Comparison of ENCODE assay signal across 30 cellular contexts in genomic region chr17:58995247-58995940, GRCh38.
DNase-seq lines count a peak whose midpoint lies in the region; ATAC-seq, FAIRE-seq and TF ChIP-seq lines count a peak whose summit lies in the region.
"Had no signal": no experiment of that assay in that cellular context is flagged by ENCODE, and none has a peak within 500 bp of the region (broad histone marks: within the 10 kb centered on the region; RNA-seq: fewer than 3 reads in every experiment).

No MANE protein-coding gene starts in this region.

- no peak for TF ChIP-seq POLR2A in gastroesophageal sphincter (IDR thresholded peaks at IDR 0.05)

- H3K36me3 Mint-ChIP-seq in astrocyte (ENCODE audit: low read depth, unreplicated experiment), result peaks cover 3% of the 10 kb centered on the region
- H3K36me3 Mint-ChIP-seq in nephron progenitor cell (ENCODE audit: low read depth), result peaks cover 36% of the 10 kb centered on the region
- H3K36me3 Mint-ChIP-seq in activated T-helper 2 cell treated with anti-CD3 and anti-CD28 coated beads, Interferon-gamma antibody, Interleukin-2, Interleukin-4, amounts not matched to agents 10 μg/mL and 5 μg/mL and 100 μg/mL, durations not matched to agents 14 hours and 24 hours and 36 hours (ENCODE audit: low read depth), result peaks cover 31% of the 10 kb centered on the region

- H3K4me3 ChIP-seq in astrocyte (ENCODE audit: insufficient read depth, low read depth, low read length), result no peak overlapping the region
- H3K4me3 ChIP-seq in fibroblast of the aortic adventitia (ENCODE audit: low read depth, low read length), result no peak overlapping the region
- no peak overlapping the region for H3K4me3 ChIP-seq in tibial artery
- no peak overlapping the region for H3K4me3 ChIP-seq in gastroesophageal sphincter
- H3K4me3 ChIP-seq: lower lobe of right lung had no signal

- DNase-seq in GM03348 (ENCODE audit: low spot score), result peak; percentile 17
- peak; percentile 34 for DNase-seq in astrocyte (ENCODE audit: low read depth)
- peak; percentile 55 for DNase-seq in fibroblast of the aortic adventitia (ENCODE audit: low read depth)
- DNase-seq in tibial artery, result no peak
- DNase-seq in nephron progenitor cell, result no peak
- DNase-seq in activated T-helper 2 cell treated with anti-CD3 and anti-CD28 coated beads, Interferon-gamma antibody, Interleukin-2, Interleukin-4, amounts not matched to agents 10 μg/mL and 5 μg/mL and 100 μg/mL, durations not matched to agents 14 hours and 24 hours and 36 hours (ENCODE audit: low spot score), result no peak
- DNase-seq: activated CD4-positive, alpha-beta T cell treated with anti-CD3 and anti-CD28 coated beads for 1 hour; activated CD8-positive, alpha-beta T cell treated with anti-CD3 and anti-CD28 coated beads, Interleukin-2, amount 10 ng/mL, durations not matched to agents 7 days and 5 days; activated naive CD4-positive, alpha-beta T cell treated with anti-CD3 and anti-CD28 coated beads, Interleukin-2, amount 50 U/mL, for 16 hours; amniotic stem cell; CD4-positive, alpha-beta T cell; cortex of kidney; effector memory CD4-positive, alpha-beta T cell; Kasumi-1; kidney glomerular epithelial cell; lower lobe of right lung; naive thymus-derived CD8-positive, alpha-beta T cell; NCI-H1436 treated with DMSO at 0.1 percent for 48 hours; occipital lobe; SIG-M5; SW 1271; trophoblast cell had no signal

- intact Hi-C loops in tibial artery (cut with DNase I; ENCODE audit: low total_unique reads), result no loop called here
- intact Hi-C loops in activated T-helper 2 cell treated with anti-CD3 and anti-CD28 coated beads, Interferon-gamma antibody, Interleukin-2, Interleukin-4, amounts not matched to agents 10 μg/mL and 5 μg/mL and 100 μg/mL, durations not matched to agents 14 hours and 24 hours and 36 hours (cut with micrococcal nuclease), result no loop called here

- H3K4me1 ChIP-seq in astrocyte (ENCODE audit: insufficient read depth, low read length) (peaks cover 30% of the 10 kb centered on the region), tibial artery (peaks cover 0 to 33% (median 9%) of the 10 kb centered on the region in 4 donors), gastroesophageal sphincter (no peaks in the 10 kb centered on the region)

- H3K27me3 Mint-ChIP-seq in astrocyte (ENCODE audit: low read depth, unreplicated experiment) (no peaks in the 10 kb centered on the region), nephron progenitor cell (ENCODE audit: low read depth, poor library complexity) (peaks cover 3% of the 10 kb centered on the region)
- no peaks in the 10 kb centered on the region for H3K27me3 Mint-ChIP-seq in activated T-helper 2 cell treated with anti-CD3 and anti-CD28 coated beads, Interferon-gamma antibody, Interleukin-2, Interleukin-4, amounts not matched to agents 10 μg/mL and 5 μg/mL and 100 μg/mL, durations not matched to agents 14 hours and 24 hours and 36 hours (ENCODE audit: low read depth)
- H3K27me3 Mint-ChIP-seq: CD4-positive, alpha-beta T cell; naive thymus-derived CD8-positive, alpha-beta T cell had no signal

- no peak for FAIRE-seq in astrocyte (lab: Jason Lieb, UNC)
- FAIRE-seq: bronchial epithelial cell, frontal cortex, GM19239, H1, HepG2, RCC 7860 had no signal

- H3K9me3 Mint-ChIP-seq in astrocyte (ENCODE audit: unreplicated experiment), result no peaks in the 10 kb centered on the region
- no peaks in the 10 kb centered on the region for H3K9me3 Mint-ChIP-seq in nephron progenitor cell
- no peaks in the 10 kb centered on the region for H3K9me3 Mint-ChIP-seq in activated T-helper 2 cell treated with anti-CD3 and anti-CD28 coated beads, Interferon-gamma antibody, Interleukin-2, Interleukin-4, amounts not matched to agents 10 μg/mL and 5 μg/mL and 100 μg/mL, durations not matched to agents 14 hours and 24 hours and 36 hours
- H3K9me3 Mint-ChIP-seq: CD4-positive, alpha-beta T cell; naive thymus-derived CD8-positive, alpha-beta T cell; stimulated activated effector memory CD8-positive, alpha-beta T cell treated with anti-CD3 and anti-CD28 coated beads, Interleukin-12 subunit alpha, Interleukin-12 subunit beta, amount 100 ng/mL, for 72 hours had no signal

- no peak overlapping the region for H3K4me2 ChIP-seq in astrocyte (ENCODE audit: low read length)

- no peak for ATAC-seq in gastroesophageal sphincter
- ATAC-seq: activated CD8-positive, alpha-beta T cell treated with anti-CD3 and anti-CD28 coated beads, Interleukin-2, amount 10 ng/mL, durations not matched to agents 7 days and 5 days; HepG2; lower lobe of right lung; naive thymus-derived CD8-positive, alpha-beta T cell; stimulated activated effector memory CD8-positive, alpha-beta T cell treated with anti-CD3 and anti-CD28 coated beads, Interleukin-12 subunit alpha, Interleukin-12 subunit beta, amount 100 ng/mL, for 72 hours had no signal

- peak overlapping the region; percentile 63 for H3K27ac ChIP-seq in astrocyte (ENCODE audit: low read depth, low read length)
- peak overlapping the region; percentile 32 to 38 for H3K27ac ChIP-seq in tibial artery
- H3K27ac ChIP-seq in gastroesophageal sphincter, result no peak overlapping the region
- H3K27ac ChIP-seq: lower lobe of right lung had no signal

- no peak overlapping the region for H3K9ac ChIP-seq in astrocyte (ENCODE audit: low read length)

- H4K20me1 ChIP-seq in astrocyte (ENCODE audit: insufficient read depth, low read length), result no peaks in the 10 kb centered on the region

- H3K9me3 ChIP-seq in astrocyte (ENCODE audit: insufficient read depth, low read depth, low read length) (no peaks in the 10 kb centered on the region), tibial artery (no peaks in the 10 kb centered on the region), gastroesophageal sphincter (no peaks in the 10 kb centered on the region)
- H3K9me3 ChIP-seq: lower lobe of right lung had no signal

- H2AFZ ChIP-seq in astrocyte (ENCODE audit: low read depth, low read length), result no peak overlapping the region

- H3K36me3 ChIP-seq in astrocyte (ENCODE audit: insufficient read depth, low read length) (no peaks in the 10 kb centered on the region), tibial artery (peaks cover 0 to 9% (median 5%) of the 10 kb centered on the region in 3 donors), gastroesophageal sphincter (peaks cover 0 to 52% of the 10 kb centered on the region in 2 donors)

- WGBS in gastroesophageal sphincter (ENCODE audit: low coverage in 1 of 2), 2 donors, result 94 to 100% methylated on average over 3 to 7 of the region's 7 CpGs

- no peak for TF ChIP-seq EP300 in gastroesophageal sphincter (IDR thresholded peaks at IDR 0.05)

- no peak overlapping the region for H3K27ac Mint-ChIP-seq in astrocyte (ENCODE audit: unreplicated experiment)
- H3K27ac Mint-ChIP-seq in nephron progenitor cell, result no peak overlapping the region
- no peak overlapping the region for H3K27ac Mint-ChIP-seq in activated T-helper 2 cell treated with anti-CD3 and anti-CD28 coated beads, Interferon-gamma antibody, Interleukin-2, Interleukin-4, amounts not matched to agents 10 μg/mL and 5 μg/mL and 100 μg/mL, durations not matched to agents 14 hours and 24 hours and 36 hours
- H3K27ac Mint-ChIP-seq: activated CD8-positive, alpha-beta T cell treated with anti-CD3 and anti-CD28 coated beads, Interleukin-2, amount 10 ng/mL, durations not matched to agents 7 days and 5 days; CD4-positive, alpha-beta T cell; naive thymus-derived CD8-positive, alpha-beta T cell; stimulated activated effector memory CD8-positive, alpha-beta T cell treated with anti-CD3 and anti-CD28 coated beads, Interleukin-12 subunit alpha, Interleukin-12 subunit beta, amount 100 ng/mL, for 72 hours had no signal

- no peaks in the 10 kb centered on the region for H3K79me2 ChIP-seq in astrocyte (ENCODE audit: insufficient read depth, low read length)

- peaks cover 26% of the 10 kb centered on the region for H3K4me1 Mint-ChIP-seq in astrocyte (ENCODE audit: low read depth, unreplicated experiment)
- H3K4me1 Mint-ChIP-seq in nephron progenitor cell, result peaks cover 13% of the 10 kb centered on the region
- H3K4me1 Mint-ChIP-seq in activated T-helper 2 cell treated with anti-CD3 and anti-CD28 coated beads, Interferon-gamma antibody, Interleukin-2, Interleukin-4, amounts not matched to agents 10 μg/mL and 5 μg/mL and 100 μg/mL, durations not matched to agents 14 hours and 24 hours and 36 hours (ENCODE audit: low read depth), result peaks cover 12% of the 10 kb centered on the region

- no peak for TF ChIP-seq CTCF in astrocyte (IDR thresholded peaks at IDR 0.05; ENCODE audit: insufficient read depth, low read depth, low read length)
- no peak for TF ChIP-seq CTCF in fibroblast of the aortic adventitia (IDR thresholded peaks at IDR 0.05; ENCODE audit: insufficient read depth, low read length)
- no peak for TF ChIP-seq CTCF in tibial artery (IDR thresholded peaks at IDR 0.05)
- no peak for TF ChIP-seq CTCF in nephron progenitor cell (IDR thresholded peaks at IDR 0.05)
- TF ChIP-seq CTCF in gastroesophageal sphincter (IDR thresholded peaks at IDR 0.05), result no peak

- no peaks in the 10 kb centered on the region for H3K27me3 ChIP-seq in astrocyte (ENCODE audit: insufficient read depth, low read length)
- H3K27me3 ChIP-seq in tibial artery, result no peaks in the 10 kb centered on the region
- no peaks in the 10 kb centered on the region for H3K27me3 ChIP-seq in gastroesophageal sphincter

- H3K4me3 Mint-ChIP-seq in astrocyte (ENCODE audit: unreplicated experiment) (no peak overlapping the region), nephron progenitor cell (no peak overlapping the region)
- H3K4me3 Mint-ChIP-seq in activated T-helper 2 cell treated with anti-CD3 and anti-CD28 coated beads, Interferon-gamma antibody, Interleukin-2, Interleukin-4, amounts not matched to agents 10 μg/mL and 5 μg/mL and 100 μg/mL, durations not matched to agents 14 hours and 24 hours and 36 hours (ENCODE audit: low read depth), result no peak overlapping the region
- H3K4me3 Mint-ChIP-seq: activated CD8-positive, alpha-beta T cell treated with anti-CD3 and anti-CD28 coated beads, Interleukin-2, amount 10 ng/mL, durations not matched to agents 7 days and 5 days; CD4-positive, alpha-beta T cell; naive thymus-derived CD8-positive, alpha-beta T cell; stimulated activated effector memory CD8-positive, alpha-beta T cell treated with anti-CD3 and anti-CD28 coated beads, Interleukin-12 subunit alpha, Interleukin-12 subunit beta, amount 100 ng/mL, for 72 hours had no signal

Comparison
In these comparisons a context has a peak if more than half of its experiments do, and no peak if none do; other contexts are left out.
1. DNase-seq: peak in GM03348 (single experiment), astrocyte (single experiment) and fibroblast of the aortic adventitia (single experiment); none in tibial artery (0 of 2), nephron progenitor cell (single experiment) and activated T-helper 2 cell treated with anti-CD3 and anti-CD28 coated beads, Interferon-gamma antibody, Interleukin-2, Interleukin-4, amounts not matched to agents 10 μg/mL and 5 μg/mL and 100 μg/mL, durations not matched to agents 14 hours and 24 hours and 36 hours (single experiment).
2. H3K27ac ChIP-seq: peak in astrocyte (single experiment) and tibial artery (2 of 2); none in gastroesophageal sphincter (0 of 4).